In the genomic region with DNA sequence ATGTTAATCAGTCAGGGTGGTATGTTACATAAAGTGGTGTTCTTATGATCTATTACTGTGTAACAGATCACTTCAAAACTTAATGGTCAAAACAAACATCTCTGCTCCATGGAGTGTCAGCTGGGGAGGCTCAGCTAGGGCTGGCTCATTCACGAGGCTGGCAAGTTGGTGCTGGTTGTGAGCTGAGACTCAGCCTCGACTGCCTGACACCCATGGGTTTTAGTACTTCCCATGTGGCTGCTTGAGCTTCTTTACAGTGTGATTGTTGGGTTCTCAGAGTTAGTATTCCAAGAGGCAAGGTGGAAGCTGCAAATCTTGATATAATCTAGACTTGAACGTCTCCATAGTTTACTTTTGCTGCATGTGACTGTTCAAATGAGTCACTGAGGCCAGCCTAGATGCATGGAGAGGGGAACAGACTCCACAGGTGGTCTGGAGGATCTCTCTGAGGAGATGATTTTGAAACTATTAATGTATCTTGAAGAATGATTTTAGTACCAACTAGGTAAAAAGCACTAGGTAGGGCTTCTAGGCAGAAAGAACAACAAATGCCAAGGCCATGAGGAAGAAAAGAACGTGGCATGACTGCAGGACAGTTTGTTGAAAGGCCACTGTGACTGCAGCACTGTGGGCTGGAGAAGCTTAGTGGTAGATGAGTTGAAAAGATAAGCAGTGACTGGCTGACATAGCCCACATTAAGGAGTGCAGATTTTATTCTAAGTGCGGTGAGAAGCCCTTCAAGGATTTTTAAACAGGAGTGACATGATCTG, we compare ENCODE assay signal across 1 cellular context.
TF ChIP-seq lines count a peak whose summit lies in the region.

No MANE protein-coding gene starts in this region.

TF ChIP-seq in K562, 482 proteins besides CTCF, POLR2A, EP300 and RAD21 (continued from another document and continues in another):
- TF ChIP-seq NELFE (IDR thresholded peaks at IDR 0.05; ENCODE audit: insufficient read depth, insufficient read length): no peak
- peak in 1 of 2 experiments; percentile 70; a peak in 2 of 4 replicates for TF ChIP-seq RCOR1 (IDR thresholded peaks at IDR 0.05; ENCODE audit: borderline replicate concordance in 1 of 2, low read depth in 2 of 2, low read length in 2 of 2)
- TF ChIP-seq POLR3A (IDR thresholded peaks at IDR 0.05; ENCODE audit: borderline replicate concordance, extremely low read depth, insufficient read depth, insufficient read length): no peak
- TF ChIP-seq GTF2A2 (tag; IDR thresholded peaks at IDR 0.05): no peak
- no peak for TF ChIP-seq CREBBP (IDR thresholded peaks at IDR 0.05; ENCODE audit: low read depth, low read length)
- no peak for TF ChIP-seq ZNF146 (CRISPR knock-in tag; IDR thresholded peaks at IDR 0.05; ENCODE audit: unreplicated experiment)
- TF ChIP-seq ARID1B (IDR thresholded peaks at IDR 0.05): peak; percentile 44; the same call in 1 of the 2 replicates
- TF ChIP-seq, protein P1, sequence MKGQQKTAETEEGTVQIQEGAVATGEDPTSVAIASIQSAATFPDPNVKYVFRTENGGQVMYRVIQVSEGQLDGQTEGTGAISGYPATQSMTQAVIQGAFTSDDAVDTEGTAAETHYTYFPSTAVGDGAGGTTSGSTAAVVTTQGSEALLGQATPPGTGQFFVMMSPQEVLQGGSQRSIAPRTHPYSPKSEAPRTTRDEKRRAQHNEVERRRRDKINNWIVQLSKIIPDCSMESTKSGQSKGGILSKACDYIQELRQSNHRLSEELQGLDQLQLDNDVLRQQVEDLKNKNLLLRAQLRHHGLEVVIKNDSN (CRISPR knock-in tag; IDR thresholded peaks at IDR 0.05): peak; percentile 23; the same call in 1 of the 2 replicates
- no peak for TF ChIP-seq KLF10 (CRISPR knock-in tag; IDR thresholded peaks at IDR 0.05)
- TF ChIP-seq RBM14 (IDR thresholded peaks at IDR 0.05; ENCODE audit: borderline replicate concordance, insufficient read depth, low read depth, low read length): no peak
- no peak for TF ChIP-seq ZNF174 (CRISPR knock-in tag; IDR thresholded peaks at IDR 0.05)
- TF ChIP-seq NUFIP1 (IDR thresholded peaks at IDR 0.05; ENCODE audit: partially characterized antibody): no peak
- no peak for TF ChIP-seq COPS2 (conservative IDR thresholded peaks at IDR 0.05)
- no peak for TF ChIP-seq ERF (CRISPR knock-in tag; IDR thresholded peaks at IDR 0.05)
- no peak for TF ChIP-seq ZNF384 (IDR thresholded peaks at IDR 0.05; ENCODE audit: low read depth, low read length)
- TF ChIP-seq POLR2B (IDR thresholded peaks at IDR 0.05; ENCODE audit: low read depth, partially characterized antibody): no peak
- no peak; a peak in 1 of 4 replicates for TF ChIP-seq FOXA3 (CRISPR knock-in tag; conservative IDR thresholded peaks at IDR 0.05 in 1 of 2, IDR thresholded peaks at IDR 0.05 in 1 of 2)
- TF ChIP-seq ZNF780A (CRISPR knock-in tag; IDR thresholded peaks at IDR 0.05): no peak
- TF ChIP-seq, protein P2, sequence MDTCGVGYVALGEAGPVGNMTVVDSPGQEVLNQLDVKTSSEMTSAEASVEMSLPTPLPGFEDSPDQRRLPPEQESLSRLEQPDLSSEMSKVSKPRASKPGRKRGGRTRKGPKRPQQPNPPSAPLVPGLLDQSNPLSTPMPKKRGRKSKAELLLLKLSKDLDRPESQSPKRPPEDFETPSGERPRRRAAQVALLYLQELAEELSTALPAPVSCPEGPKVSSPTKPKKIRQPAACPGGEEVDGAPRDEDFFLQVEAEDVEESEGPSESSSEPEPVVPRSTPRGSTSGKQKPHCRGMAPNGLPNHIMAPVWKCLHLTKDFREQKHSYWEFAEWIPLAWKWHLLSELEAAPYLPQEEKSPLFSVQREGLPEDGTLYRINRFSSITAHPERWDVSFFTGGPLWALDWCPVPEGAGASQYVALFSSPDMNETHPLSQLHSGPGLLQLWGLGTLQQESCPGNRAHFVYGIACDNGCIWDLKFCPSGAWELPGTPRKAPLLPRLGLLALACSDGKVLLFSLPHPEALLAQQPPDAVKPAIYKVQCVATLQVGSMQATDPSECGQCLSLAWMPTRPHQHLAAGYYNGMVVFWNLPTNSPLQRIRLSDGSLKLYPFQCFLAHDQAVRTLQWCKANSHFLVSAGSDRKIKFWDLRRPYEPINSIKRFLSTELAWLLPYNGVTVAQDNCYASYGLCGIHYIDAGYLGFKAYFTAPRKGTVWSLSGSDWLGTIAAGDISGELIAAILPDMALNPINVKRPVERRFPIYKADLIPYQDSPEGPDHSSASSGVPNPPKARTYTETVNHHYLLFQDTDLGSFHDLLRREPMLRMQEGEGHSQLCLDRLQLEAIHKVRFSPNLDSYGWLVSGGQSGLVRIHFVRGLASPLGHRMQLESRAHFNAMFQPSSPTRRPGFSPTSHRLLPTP (IDR thresholded peaks at IDR 0.05; ENCODE audit: borderline replicate concordance, extremely low read depth, insufficient read length): no peak
- TF ChIP-seq ZNF699 (CRISPR knock-in tag; IDR thresholded peaks at IDR 0.05; ENCODE audit: insufficient replicate concordance): no peak
- no peak for TF ChIP-seq GTF2E2 (tag; IDR thresholded peaks at IDR 0.05)
- no peak for TF ChIP-seq ZC3H4 (CRISPR knock-in tag; IDR thresholded peaks at IDR 0.05; ENCODE audit: borderline replicate concordance)
- TF ChIP-seq ZBED1 (IDR thresholded peaks at IDR 0.05): no peak
- no peak for TF ChIP-seq HIVEP1 (CRISPR knock-in tag; IDR thresholded peaks at IDR 0.05)
- TF ChIP-seq ZNF134 (CRISPR knock-in tag; conservative IDR thresholded peaks at IDR 0.05): no peak
- TF ChIP-seq, protein P3, sequence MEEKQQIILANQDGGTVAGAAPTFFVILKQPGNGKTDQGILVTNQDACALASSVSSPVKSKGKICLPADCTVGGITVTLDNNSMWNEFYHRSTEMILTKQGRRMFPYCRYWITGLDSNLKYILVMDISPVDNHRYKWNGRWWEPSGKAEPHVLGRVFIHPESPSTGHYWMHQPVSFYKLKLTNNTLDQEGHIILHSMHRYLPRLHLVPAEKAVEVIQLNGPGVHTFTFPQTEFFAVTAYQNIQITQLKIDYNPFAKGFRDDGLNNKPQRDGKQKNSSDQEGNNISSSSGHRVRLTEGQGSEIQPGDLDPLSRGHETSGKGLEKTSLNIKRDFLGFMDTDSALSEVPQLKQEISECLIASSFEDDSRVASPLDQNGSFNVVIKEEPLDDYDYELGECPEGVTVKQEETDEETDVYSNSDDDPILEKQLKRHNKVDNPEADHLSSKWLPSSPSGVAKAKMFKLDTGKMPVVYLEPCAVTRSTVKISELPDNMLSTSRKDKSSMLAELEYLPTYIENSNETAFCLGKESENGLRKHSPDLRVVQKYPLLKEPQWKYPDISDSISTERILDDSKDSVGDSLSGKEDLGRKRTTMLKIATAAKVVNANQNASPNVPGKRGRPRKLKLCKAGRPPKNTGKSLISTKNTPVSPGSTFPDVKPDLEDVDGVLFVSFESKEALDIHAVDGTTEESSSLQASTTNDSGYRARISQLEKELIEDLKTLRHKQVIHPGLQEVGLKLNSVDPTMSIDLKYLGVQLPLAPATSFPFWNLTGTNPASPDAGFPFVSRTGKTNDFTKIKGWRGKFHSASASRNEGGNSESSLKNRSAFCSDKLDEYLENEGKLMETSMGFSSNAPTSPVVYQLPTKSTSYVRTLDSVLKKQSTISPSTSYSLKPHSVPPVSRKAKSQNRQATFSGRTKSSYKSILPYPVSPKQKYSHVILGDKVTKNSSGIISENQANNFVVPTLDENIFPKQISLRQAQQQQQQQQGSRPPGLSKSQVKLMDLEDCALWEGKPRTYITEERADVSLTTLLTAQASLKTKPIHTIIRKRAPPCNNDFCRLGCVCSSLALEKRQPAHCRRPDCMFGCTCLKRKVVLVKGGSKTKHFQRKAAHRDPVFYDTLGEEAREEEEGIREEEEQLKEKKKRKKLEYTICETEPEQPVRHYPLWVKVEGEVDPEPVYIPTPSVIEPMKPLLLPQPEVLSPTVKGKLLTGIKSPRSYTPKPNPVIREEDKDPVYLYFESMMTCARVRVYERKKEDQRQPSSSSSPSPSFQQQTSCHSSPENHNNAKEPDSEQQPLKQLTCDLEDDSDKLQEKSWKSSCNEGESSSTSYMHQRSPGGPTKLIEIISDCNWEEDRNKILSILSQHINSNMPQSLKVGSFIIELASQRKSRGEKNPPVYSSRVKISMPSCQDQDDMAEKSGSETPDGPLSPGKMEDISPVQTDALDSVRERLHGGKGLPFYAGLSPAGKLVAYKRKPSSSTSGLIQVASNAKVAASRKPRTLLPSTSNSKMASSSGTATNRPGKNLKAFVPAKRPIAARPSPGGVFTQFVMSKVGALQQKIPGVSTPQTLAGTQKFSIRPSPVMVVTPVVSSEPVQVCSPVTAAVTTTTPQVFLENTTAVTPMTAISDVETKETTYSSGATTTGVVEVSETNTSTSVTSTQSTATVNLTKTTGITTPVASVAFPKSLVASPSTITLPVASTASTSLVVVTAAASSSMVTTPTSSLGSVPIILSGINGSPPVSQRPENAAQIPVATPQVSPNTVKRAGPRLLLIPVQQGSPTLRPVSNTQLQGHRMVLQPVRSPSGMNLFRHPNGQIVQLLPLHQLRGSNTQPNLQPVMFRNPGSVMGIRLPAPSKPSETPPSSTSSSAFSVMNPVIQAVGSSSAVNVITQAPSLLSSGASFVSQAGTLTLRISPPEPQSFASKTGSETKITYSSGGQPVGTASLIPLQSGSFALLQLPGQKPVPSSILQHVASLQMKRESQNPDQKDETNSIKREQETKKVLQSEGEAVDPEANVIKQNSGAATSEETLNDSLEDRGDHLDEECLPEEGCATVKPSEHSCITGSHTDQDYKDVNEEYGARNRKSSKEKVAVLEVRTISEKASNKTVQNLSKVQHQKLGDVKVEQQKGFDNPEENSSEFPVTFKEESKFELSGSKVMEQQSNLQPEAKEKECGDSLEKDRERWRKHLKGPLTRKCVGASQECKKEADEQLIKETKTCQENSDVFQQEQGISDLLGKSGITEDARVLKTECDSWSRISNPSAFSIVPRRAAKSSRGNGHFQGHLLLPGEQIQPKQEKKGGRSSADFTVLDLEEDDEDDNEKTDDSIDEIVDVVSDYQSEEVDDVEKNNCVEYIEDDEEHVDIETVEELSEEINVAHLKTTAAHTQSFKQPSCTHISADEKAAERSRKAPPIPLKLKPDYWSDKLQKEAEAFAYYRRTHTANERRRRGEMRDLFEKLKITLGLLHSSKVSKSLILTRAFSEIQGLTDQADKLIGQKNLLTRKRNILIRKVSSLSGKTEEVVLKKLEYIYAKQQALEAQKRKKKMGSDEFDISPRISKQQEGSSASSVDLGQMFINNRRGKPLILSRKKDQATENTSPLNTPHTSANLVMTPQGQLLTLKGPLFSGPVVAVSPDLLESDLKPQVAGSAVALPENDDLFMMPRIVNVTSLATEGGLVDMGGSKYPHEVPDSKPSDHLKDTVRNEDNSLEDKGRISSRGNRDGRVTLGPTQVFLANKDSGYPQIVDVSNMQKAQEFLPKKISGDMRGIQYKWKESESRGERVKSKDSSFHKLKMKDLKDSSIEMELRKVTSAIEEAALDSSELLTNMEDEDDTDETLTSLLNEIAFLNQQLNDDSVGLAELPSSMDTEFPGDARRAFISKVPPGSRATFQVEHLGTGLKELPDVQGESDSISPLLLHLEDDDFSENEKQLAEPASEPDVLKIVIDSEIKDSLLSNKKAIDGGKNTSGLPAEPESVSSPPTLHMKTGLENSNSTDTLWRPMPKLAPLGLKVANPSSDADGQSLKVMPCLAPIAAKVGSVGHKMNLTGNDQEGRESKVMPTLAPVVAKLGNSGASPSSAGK (IDR thresholded peaks at IDR 0.05): peak; percentile 89
- no peak for TF ChIP-seq MAFK (IDR thresholded peaks at IDR 0.05; ENCODE audit: low read length)
- TF ChIP-seq ELF2 (CRISPR knock-in tag; IDR thresholded peaks at IDR 0.05): no peak
- no peak for TF ChIP-seq CBX1 (IDR thresholded peaks at IDR 0.05; ENCODE audit: low read depth)
- no peak for TF ChIP-seq PURB (CRISPR knock-in tag; IDR thresholded peaks at IDR 0.05; ENCODE audit: low read depth)
- no peak for TF ChIP-seq TCF7 (IDR thresholded peaks at IDR 0.05; ENCODE audit: borderline replicate concordance)
- no peak for TF ChIP-seq HNRNPLL (IDR thresholded peaks at IDR 0.05; ENCODE audit: low read depth, low read length, poor library complexity, severe bottlenecking)
- TF ChIP-seq ZNF408 (CRISPR knock-in tag; IDR thresholded peaks at IDR 0.05; ENCODE audit: low read depth): no peak
- TF ChIP-seq XRCC4 (IDR thresholded peaks at IDR 0.05; ENCODE audit: extremely low read depth, insufficient read depth, insufficient read length): no peak
- TF ChIP-seq, protein P4, sequence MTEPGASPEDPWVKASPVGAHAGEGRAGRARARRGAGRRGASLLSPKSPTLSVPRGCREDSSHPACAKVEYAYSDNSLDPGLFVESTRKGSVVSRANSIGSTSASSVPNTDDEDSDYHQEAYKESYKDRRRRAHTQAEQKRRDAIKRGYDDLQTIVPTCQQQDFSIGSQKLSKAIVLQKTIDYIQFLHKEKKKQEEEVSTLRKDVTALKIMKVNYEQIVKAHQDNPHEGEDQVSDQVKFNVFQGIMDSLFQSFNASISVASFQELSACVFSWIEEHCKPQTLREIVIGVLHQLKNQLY (CRISPR knock-in tag; conservative IDR thresholded peaks at IDR 0.05): no peak
- TF ChIP-seq BCOR (IDR thresholded peaks at IDR 0.05): no peak
- TF ChIP-seq ZKSCAN1 (IDR thresholded peaks at IDR 0.05; ENCODE audit: low read depth, low read length): no peak
- TF ChIP-seq, protein P5, sequence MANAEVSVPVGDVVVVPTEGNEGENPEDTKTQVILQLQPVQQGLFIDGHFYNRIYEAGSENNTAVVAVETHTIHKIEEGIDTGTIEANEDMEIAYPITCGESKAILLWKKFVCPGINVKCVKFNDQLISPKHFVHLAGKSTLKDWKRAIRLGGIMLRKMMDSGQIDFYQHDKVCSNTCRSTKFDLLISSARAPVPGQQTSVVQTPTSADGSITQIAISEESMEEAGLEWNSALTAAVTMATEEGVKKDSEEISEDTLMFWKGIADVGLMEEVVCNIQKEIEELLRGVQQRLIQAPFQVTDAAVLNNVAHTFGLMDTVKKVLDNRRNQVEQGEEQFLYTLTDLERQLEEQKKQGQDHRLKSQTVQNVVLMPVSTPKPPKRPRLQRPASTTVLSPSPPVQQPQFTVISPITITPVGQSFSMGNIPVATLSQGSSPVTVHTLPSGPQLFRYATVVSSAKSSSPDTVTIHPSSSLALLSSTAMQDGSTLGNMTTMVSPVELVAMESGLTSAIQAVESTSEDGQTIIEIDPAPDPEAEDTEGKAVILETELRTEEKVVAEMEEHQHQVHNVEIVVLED (CRISPR knock-in tag; IDR thresholded peaks at IDR 0.05): no peak
- TF ChIP-seq HDGF (IDR thresholded peaks at IDR 0.05): no peak
- TF ChIP-seq IRF2 (CRISPR knock-in tag; IDR thresholded peaks at IDR 0.05): no peak
- TF ChIP-seq, protein P6, sequence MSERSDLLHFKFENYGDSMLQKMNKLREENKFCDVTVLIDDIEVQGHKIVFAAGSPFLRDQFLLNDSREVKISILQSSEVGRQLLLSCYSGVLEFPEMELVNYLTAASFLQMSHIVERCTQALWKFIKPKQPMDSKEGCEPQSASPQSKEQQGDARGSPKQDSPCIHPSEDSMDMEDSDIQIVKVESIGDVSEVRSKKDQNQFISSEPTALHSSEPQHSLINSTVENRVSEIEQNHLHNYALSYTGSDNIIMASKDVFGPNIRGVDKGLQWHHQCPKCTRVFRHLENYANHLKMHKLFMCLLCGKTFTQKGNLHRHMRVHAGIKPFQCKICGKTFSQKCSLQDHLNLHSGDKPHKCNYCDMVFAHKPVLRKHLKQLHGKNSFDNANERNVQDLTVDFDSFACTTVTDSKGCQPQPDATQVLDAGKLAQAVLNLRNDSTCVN (CRISPR knock-in tag; IDR thresholded peaks at IDR 0.05): no peak
- no peak for TF ChIP-seq TEAD2 (tag; IDR thresholded peaks at IDR 0.05)
- peak; percentile 42; the same call in 1 of the 2 replicates for TF ChIP-seq SMARCA4 (IDR thresholded peaks at IDR 0.05)
